ENCODE assay signal across 20 cellular contexts in the genomic region with DNA sequence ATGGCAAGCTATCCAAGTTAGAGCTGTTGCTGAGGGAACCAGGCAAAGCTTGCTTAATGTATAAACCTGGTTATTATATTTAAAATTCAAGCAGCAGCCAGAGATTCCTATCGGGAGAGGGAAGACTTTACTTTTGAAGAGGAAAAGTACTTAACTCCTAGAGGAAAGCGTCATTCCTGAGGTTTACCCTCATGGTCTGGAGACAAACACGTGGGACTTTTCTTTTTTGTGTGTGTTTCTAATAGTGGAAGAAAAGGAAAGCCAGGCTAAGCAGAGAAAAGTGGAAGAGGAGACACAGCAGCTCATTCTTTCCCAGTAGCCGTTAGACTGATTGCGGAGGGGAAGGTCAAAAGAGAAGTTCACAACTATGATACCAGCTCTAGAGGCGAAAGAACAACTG.
"Had no signal": no experiment of that assay in that cellular context is flagged by ENCODE, and none has a peak within 500 bp of the region (broad histone marks: within the 10 kb centered on the region; RNA-seq: fewer than 3 reads in every experiment).

No MANE protein-coding gene starts in this region.

- H3K36me3 ChIP-seq: adrenal gland, gastroesophageal sphincter, sigmoid colon had no signal

- H3K36me3 Mint-ChIP-seq: activated naive CD8-positive, alpha-beta T cell; stimulated activated naive B cell treated with anti-CD40 and anti-IgM and Interleukin-4, amounts not matched to agents 10 μg/mL and 1 μg/mL and 100 μg/mL, for 72 hours had no signal

- H3K4me3 ChIP-seq: adrenal gland, gastroesophageal sphincter, sigmoid colon had no signal

- H3K27me3 ChIP-seq: adrenal gland, gastroesophageal sphincter, sigmoid colon had no signal

- H3K9me3 Mint-ChIP-seq: activated T-cell treated with anti-CD3 and anti-CD28 coated beads, Interleukin-2, amount 50 U/mL, for 24 hours; activated T-helper 17 cell treated with anti-CD3 and anti-CD28 coated beads, Interleukin-2, amount 50 U/mL, for 72 hours; effector memory CD8-positive, alpha-beta T cell; nephron progenitor cell; stimulated activated naive B cell treated with anti-CD40 and anti-IgM and Interleukin-4, amounts not matched to agents 10 μg/mL and 1 μg/mL and 100 μg/mL, for 72 hours had no signal

- H3K4me3 Mint-ChIP-seq: activated naive CD8-positive, alpha-beta T cell; activated T-cell treated with anti-CD3 and anti-CD28 coated beads, Interleukin-2, amount 50 U/mL, for 24 hours; activated T-helper 17 cell treated with anti-CD3 and anti-CD28 coated beads, Interleukin-2, amount 50 U/mL, for 72 hours; effector memory CD8-positive, alpha-beta T cell; nephron progenitor cell; stimulated activated naive B cell treated with anti-CD40 and anti-IgM and Interleukin-4, amounts not matched to agents 10 μg/mL and 1 μg/mL and 100 μg/mL, for 72 hours had no signal

- DNase-seq: activated CD4-positive, alpha-beta T cell treated with anti-CD3 and anti-CD28 coated beads for 1 hour; activated CD8-positive, alpha-beta memory T cell treated with anti-CD3 and anti-CD28 coated beads, Interleukin-2, amount 50 U/mL, for 4 hours; activated naive CD4-positive, alpha-beta T cell; activated T-cell treated with anti-CD3 and anti-CD28 coated beads, Interleukin-2, amount 50 U/mL, for 24 hours; adrenal gland; effector memory CD8-positive, alpha-beta T cell; islet precursor cell; left cardiac atrium; nephron progenitor cell; sigmoid colon; stimulated activated CD4-positive, alpha-beta T cell treated with anti-CD3 and anti-CD28 coated beads, Interleukin-2, amount 100 ng/mL, for 48 hours; stimulated activated CD8-positive, alpha-beta memory T cell treated with anti-CD3 and anti-CD28 coated beads, Interleukin-4, amount 100 ng/mL, for 48 hours; stimulated activated naive B cell treated with anti-CD40 and anti-IgM and Interleukin-4, amounts not matched to agents 10 μg/mL and 1 μg/mL and 100 μg/mL, for 72 hours had no signal

- H3K9me3 ChIP-seq: adrenal gland, gastroesophageal sphincter, sigmoid colon had no signal

- H3K27ac ChIP-seq: adrenal gland, gastroesophageal sphincter, sigmoid colon, VCaP had no signal

- ATAC-seq: activated T-helper 17 cell treated with anti-CD3 and anti-CD28 coated beads, Interleukin-2, amount 50 U/mL, for 72 hours; effector memory CD8-positive, alpha-beta T cell; esophagus mucosa; gastroesophageal sphincter; left cardiac atrium; SK-N-SH treated with all-trans-retinoic acid at 6 μM for 48 hours; stimulated activated naive B cell treated with anti-CD40 and anti-IgM and Interleukin-4, amounts not matched to agents 10 μg/mL and 1 μg/mL and 100 μg/mL, for 72 hours had no signal

- FAIRE-seq: endothelial cell of umbilical vein had no signal

- H3K27ac Mint-ChIP-seq: activated naive CD8-positive, alpha-beta T cell; activated T-cell treated with anti-CD3 and anti-CD28 coated beads, Interleukin-2, amount 50 U/mL, for 24 hours; activated T-helper 17 cell treated with anti-CD3 and anti-CD28 coated beads, Interleukin-2, amount 50 U/mL, for 72 hours; effector memory CD8-positive, alpha-beta T cell; nephron progenitor cell; stimulated activated naive B cell treated with anti-CD40 and anti-IgM and Interleukin-4, amounts not matched to agents 10 μg/mL and 1 μg/mL and 100 μg/mL, for 72 hours had no signal

- H3K4me1 Mint-ChIP-seq: activated T-helper 17 cell treated with anti-CD3 and anti-CD28 coated beads, Interleukin-2, amount 50 U/mL, for 72 hours had no signal
